In the genomic region with DNA sequence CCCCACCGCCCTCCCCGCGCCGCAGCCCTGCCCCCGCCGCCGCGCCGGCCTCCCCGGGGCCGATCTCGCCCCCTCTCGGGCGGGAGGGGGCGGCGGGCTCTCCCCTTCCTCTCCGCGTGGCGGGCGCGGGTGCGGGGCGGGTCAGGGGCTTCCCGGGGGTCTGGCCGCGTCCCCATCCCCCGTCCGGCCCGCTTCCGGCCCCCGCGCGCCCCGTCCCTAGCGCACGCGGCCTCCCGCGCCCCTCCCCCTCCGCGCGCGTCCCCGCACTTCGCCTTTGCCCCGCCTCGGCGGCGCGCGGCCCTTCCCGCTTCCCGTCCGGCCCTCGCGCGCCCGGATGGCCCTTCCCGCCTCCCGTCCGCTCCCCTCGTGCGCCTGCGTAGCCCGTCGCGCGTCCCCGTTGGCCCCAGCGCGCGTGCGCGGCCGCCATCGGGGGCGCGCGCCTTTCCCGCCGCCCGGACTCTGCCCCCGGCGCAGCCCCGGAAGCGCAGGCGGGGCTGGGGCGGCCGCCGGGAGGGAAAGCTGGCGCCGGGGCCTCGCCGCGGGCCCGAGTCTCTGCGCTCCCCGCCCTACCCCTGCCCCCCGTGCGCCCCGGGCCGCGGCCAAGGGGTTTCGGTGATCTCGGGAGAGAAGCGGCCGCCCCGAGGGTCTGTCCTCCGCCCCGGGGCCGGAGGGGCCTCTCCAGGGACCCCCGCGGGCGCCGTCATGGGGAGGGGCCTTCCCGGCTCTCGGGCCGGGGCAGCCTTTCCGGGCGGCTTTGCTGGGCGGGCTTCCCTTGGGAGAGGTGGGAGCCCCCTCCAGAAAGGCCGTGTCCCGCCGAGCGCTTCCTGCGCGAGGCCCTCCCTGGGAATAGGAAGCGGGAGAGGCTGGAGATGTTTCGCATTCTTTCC, we compare ENCODE assay signal across 8 cellular contexts. TPM values are rescaled to one million over a fixed set of nuclear protein-coding genes. Genes with fewer than 3 reads are reported as not detected.
DNase-seq lines count a peak whose midpoint lies in the region; ATAC-seq and TF ChIP-seq lines count a peak whose summit lies in the region.

No MANE protein-coding gene starts in this region.

- WGBS in esophagus, 2 donors: 1% methylated on average over 54 to 129 of the region's 129 CpGs

- peak overlapping the region; percentile 94 for H3K9ac ChIP-seq in HUES48 (ENCODE audit: low read depth, low read length)
- peak overlapping the region; percentile 95 for H3K9ac ChIP-seq in OCI-LY3 (ENCODE audit: low read length)
- H3K9ac ChIP-seq in muscle layer of colon (ENCODE audit: low read length): no peak overlapping the region

- H3K27ac ChIP-seq in HUES48 (ENCODE audit: low read depth, low read length): peak overlapping the region; percentile 99
- peak overlapping the region; percentile 74 for H3K27ac ChIP-seq in OCI-LY3 (ENCODE audit: low read length)
- peak overlapping the region; percentile 88 to 99 for H3K27ac ChIP-seq in esophagus (ENCODE audit: low read depth in 2 of 2, low read length in 1 of 2)
- peak overlapping the region; percentile 82 for H3K27ac ChIP-seq in muscle layer of colon (ENCODE audit: low read depth, low read length)

- H3K27me3 ChIP-seq in HUES48 (ENCODE audit: control insufficient read depth, insufficient read depth, low read length): no peaks in the 10 kb centered on the region
- no peaks in the 10 kb centered on the region for H3K27me3 ChIP-seq in OCI-LY3 (ENCODE audit: low read depth, low read length)
- no peaks in the 10 kb centered on the region for H3K27me3 ChIP-seq in esophagus (ENCODE audit: control insufficient read depth in 1 of 2, insufficient read depth in 2 of 2, low read length in 2 of 2)
- no peaks in the 10 kb centered on the region for H3K27me3 ChIP-seq in muscle layer of colon (ENCODE audit: control insufficient read depth in 1 of 2, insufficient read depth in 2 of 2, low read length in 2 of 2)

- H4K20me1 ChIP-seq in OCI-LY3 (ENCODE audit: insufficient read depth, low read length): peaks cover 49% of the 10 kb centered on the region

- peaks cover 42% of the 10 kb centered on the region for H3K36me3 ChIP-seq in HUES48 (ENCODE audit: control insufficient read depth, insufficient read depth, low read length)
- H3K36me3 ChIP-seq in OCI-LY3 (replicated peaks; ENCODE audit: low read depth, low read length): peaks cover 44% of the 10 kb centered on the region
- H3K36me3 ChIP-seq in esophagus (ENCODE audit: control insufficient read depth in 2 of 2, insufficient read depth in 2 of 2, low read length in 1 of 2): peaks cover 0 to 16% of the 10 kb centered on the region in 2 donors
- peaks cover 11% of the 10 kb centered on the region for H3K36me3 ChIP-seq in muscle layer of colon (ENCODE audit: insufficient read depth, low read length)

- H3K4me3 ChIP-seq in HUES48 (ENCODE audit: low read depth, low read length) (peak overlapping the region; percentile 98), OCI-LY3 (ENCODE audit: low read length) (peak overlapping the region; percentile 99), esophagus (ENCODE audit: low read depth in 1 of 2, low read length in 2 of 2) (peak overlapping the region; percentile 66 to 79), muscle layer of colon (ENCODE audit: low read depth in 1 of 2, low read length in 2 of 2) (peak overlapping the region; percentile 72)

- H3K4me1 ChIP-seq in HUES48 (ENCODE audit: control insufficient read depth, insufficient read depth, low read length) (peaks cover 24% of the 10 kb centered on the region), OCI-LY3 (ENCODE audit: low read length) (peaks cover 12% of the 10 kb centered on the region), esophagus (ENCODE audit: control insufficient read depth in 2 of 2, insufficient read depth in 2 of 2, low read length in 1 of 2) (peaks cover 28 to 38% of the 10 kb centered on the region in 2 donors), muscle layer of colon (ENCODE audit: insufficient read depth, low read length) (peaks cover 52% of the 10 kb centered on the region)

- no peak overlapping the region for H2AFZ ChIP-seq in OCI-LY3 (ENCODE audit: low read depth, low read length)

- TF ChIP-seq CTCF in OCI-LY3 (IDR thresholded peaks at IDR 0.05; ENCODE audit: low read depth, low read length): no peak

- peak; percentile 94 for DNase-seq in COLO829 (ENCODE audit: low spot score)
- peak; percentile 85 for DNase-seq in activated T-cell treated with anti-CD3 and anti-CD28 coated beads, Interleukin-2, amount 50 U/mL, for 1 hour
- DNase-seq in stimulated activated CD8-positive, alpha-beta memory T cell treated with anti-CD3 and anti-CD28 coated beads, Interleukin-4, amount 100 ng/mL, for 48 hours: peak; percentile 91

- H3K9me3 ChIP-seq in HUES48 (ENCODE audit: control insufficient read depth, insufficient read depth, low read length): no peaks in the 10 kb centered on the region
- no peaks in the 10 kb centered on the region for H3K9me3 ChIP-seq in OCI-LY3 (ENCODE audit: insufficient read depth, low read length)
- H3K9me3 ChIP-seq in esophagus (ENCODE audit: control insufficient read depth in 2 of 2, insufficient read depth in 1 of 2, low read depth in 1 of 2, low read length in 1 of 2): no peaks in the 10 kb centered on the region
- no peaks in the 10 kb centered on the region for H3K9me3 ChIP-seq in muscle layer of colon (ENCODE audit: low read length)

- peak overlapping the region; percentile 96 for H3K4me2 ChIP-seq in OCI-LY3 (ENCODE audit: low read length)

- ATAC-seq in GM21381 (IDR thresholded peaks at IDR 0.05; ENCODE audit: unreplicated experiment): peak; percentile 40

- H3K79me2 ChIP-seq in OCI-LY3 (ENCODE audit: low read length): peaks cover 56% of the 10 kb centered on the region

RNA-seq across cellular contexts. Expression of a gene that starts 0.5 kb away (rescaled TPM):
- 10 to 100 TPM; 90.6 to 98.3 TPM for polyA plus RNA-seq in esophagus

RNA-seq across cellular contexts. Expression of a gene that starts 24.0 kb away (rescaled TPM):
- not detected for polyA plus RNA-seq in esophagus

RNA-seq across cellular contexts. Expression of a gene that starts 29.9 kb away (rescaled TPM):
- polyA plus RNA-seq in esophagus: not detected

RNA-seq across cellular contexts. Expression of a gene that starts 43.0 kb away (rescaled TPM):
- not detected for polyA plus RNA-seq in esophagus

RNA-seq across cellular contexts. Expression of a gene that starts 46.9 kb away (rescaled TPM):
- under 1 TPM; 0.08 to 0.11 TPM for polyA plus RNA-seq in esophagus

Comparison
In these comparisons a context has a peak if more than half of its experiments do, and no peak if none do; other contexts are left out.
1. Peak in every context shown above with its lines: DNase-seq, ATAC-seq, H3K4me3 ChIP-seq and H3K27ac ChIP-seq.